Comparison of ENCODE assay signal across 1 cellular context in genomic region chr7:104552102-104552501, GRCh38.
A peak's percentile ranks its signal among the peaks of the same experiment; 100 is the strongest.
TF ChIP-seq lines count a peak whose summit lies in the region.

No MANE protein-coding gene starts in this region.

TF ChIP-seq in Ishikawa, 13 proteins besides CTCF, POLR2A, EP300 and RAD21 (continued from another document):
- peak; percentile 87 for TF ChIP-seq REST (IDR thresholded peaks at IDR 0.05; ENCODE audit: low read depth)
- no peak for TF ChIP-seq TAF1 (IDR thresholded peaks at IDR 0.05; ENCODE audit: low read depth)
- TF ChIP-seq EGR1 (IDR thresholded peaks at IDR 0.05) = no peak
- peak; percentile 63; the same call in 1 of the 2 replicates for TF ChIP-seq TEAD4 (IDR thresholded peaks at IDR 0.05)
